ENCODE assay signal across 8 cellular contexts in the genomic region with DNA sequence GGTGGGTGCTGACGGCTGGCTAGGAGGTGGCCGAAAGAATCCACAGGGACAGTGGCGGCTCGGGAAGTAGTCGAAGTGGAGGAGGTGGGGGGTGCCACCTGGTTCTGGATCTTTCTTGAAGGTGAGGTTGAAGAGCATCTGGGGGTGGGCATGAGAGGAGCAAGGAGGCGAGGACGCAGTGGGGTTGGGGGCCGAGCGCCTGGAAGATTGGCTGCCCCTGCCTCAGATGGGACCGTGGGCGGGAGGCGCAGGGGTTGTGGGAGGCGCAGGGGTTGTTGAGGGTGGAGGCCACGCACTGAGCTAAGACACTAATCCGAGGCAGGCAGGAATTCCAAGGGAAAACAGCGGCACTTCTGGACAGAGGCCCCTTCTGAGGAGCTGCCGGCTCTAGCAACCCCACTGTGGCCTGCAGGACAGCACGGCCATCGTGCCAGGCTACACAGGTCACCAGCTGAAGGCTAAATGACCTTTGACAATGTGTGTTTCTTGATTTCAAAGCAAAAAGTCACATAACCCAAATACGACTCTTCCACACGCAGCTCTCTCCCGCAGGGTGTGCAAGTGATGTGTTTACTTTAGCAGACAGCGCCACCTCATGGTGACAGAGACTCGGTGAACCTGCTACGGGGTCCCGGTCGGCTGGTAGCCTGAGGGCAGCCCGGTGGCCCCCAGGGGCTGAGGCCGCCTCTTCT. TPM values are rescaled to one million over a fixed set of nuclear protein-coding genes. Genes with fewer than 3 reads are reported as not detected.
DNase-seq lines count a peak whose midpoint lies in the region; ATAC-seq and TF ChIP-seq lines count a peak whose summit lies in the region.

No MANE protein-coding gene starts in this region.

- TF ChIP-seq CTCF in NB4 (IDR thresholded peaks at IDR 0.05; ENCODE audit: low read depth, low read length): peak; percentile 48
- peak; percentile 34 for TF ChIP-seq CTCF in SU-DHL-6 (IDR thresholded peaks at IDR 0.05; ENCODE audit: insufficient read depth, low read length, poor library complexity, severe bottlenecking)

- no peak overlapping the region for H3K4me3 Mint-ChIP-seq in activated naive CD8-positive, alpha-beta T cell treated with anti-CD3 and anti-CD28 coated beads, Interleukin-2, amount 50 U/mL, for 24 hours

- H3K9me3 ChIP-seq in SU-DHL-6 (ENCODE audit: insufficient read depth, low read length): no peaks in the 10 kb centered on the region

- no peaks in the 10 kb centered on the region for H3K9me3 Mint-ChIP-seq in activated naive CD8-positive, alpha-beta T cell treated with anti-CD3 and anti-CD28 coated beads, Interleukin-2, amount 50 U/mL, for 24 hours

- ATAC-seq in activated naive CD8-positive, alpha-beta T cell treated with anti-CD3 and anti-CD28 coated beads, Interleukin-2, amount 50 U/mL, for 24 hours: peak; percentile 92
- ATAC-seq in left cardiac atrium (peak; percentile 89 to 93), HG03432 (IDR thresholded peaks at IDR 0.05; ENCODE audit: unreplicated experiment) (no peak)

- no peaks in the 10 kb centered on the region for H3K79me2 ChIP-seq in SU-DHL-6 (ENCODE audit: insufficient read depth, low read length)

- intact Hi-C loops in left cardiac atrium (cut with DNase I): loop anchor here in 1 of 2 donors (5.0 kb wide), 1 partner anchor 35 kb away; no protein-coding TSS in a partner anchor

- H3K9ac ChIP-seq in SU-DHL-6 (ENCODE audit: low read length): no peak overlapping the region

- H3K4me3 ChIP-seq in NB4 (ENCODE audit: low read depth, low read length): no peak overlapping the region
- no peak overlapping the region for H3K4me3 ChIP-seq in SU-DHL-6 (ENCODE audit: insufficient read depth, low read length, poor library complexity, severe bottlenecking)

- DNase-seq in DMS79 treated with DMSO at 0.1 percent for 48 hours (lab: John Stamatoyannopoulos, UW): peak; percentile 17
- peak; percentile 79 for DNase-seq in NB4 (ENCODE audit: low read depth)
- DNase-seq in activated naive CD8-positive, alpha-beta T cell treated with anti-CD3 and anti-CD28 coated beads, Interleukin-2, amount 50 U/mL, for 24 hours: peak; percentile 83
- DNase-seq in left cardiac atrium: peak; percentile 85
- peak; percentile 71 for DNase-seq in renal cortical epithelial cell (ENCODE audit: low read depth)
- no peak for DNase-seq in DMS114 treated with DMSO at 0.1 percent for 48 hours (lab: John Stamatoyannopoulos, UW; ENCODE audit: unreplicated experiment)

- H3K27ac Mint-ChIP-seq in activated naive CD8-positive, alpha-beta T cell treated with anti-CD3 and anti-CD28 coated beads, Interleukin-2, amount 50 U/mL, for 24 hours: no peak overlapping the region

- H3K36me3 Mint-ChIP-seq in activated naive CD8-positive, alpha-beta T cell treated with anti-CD3 and anti-CD28 coated beads, Interleukin-2, amount 50 U/mL, for 24 hours (ENCODE audit: low read depth): no peaks in the 10 kb centered on the region

- no peak overlapping the region for H3K4me2 ChIP-seq in SU-DHL-6 (ENCODE audit: low read depth, low read length, poor library complexity, severe bottlenecking)

- H3K27me3 ChIP-seq in SU-DHL-6 (ENCODE audit: low read length): no peaks in the 10 kb centered on the region

- H3K27ac ChIP-seq in SU-DHL-6 (ENCODE audit: low read depth, low read length): no peak overlapping the region

- no peaks in the 10 kb centered on the region for H3K36me3 ChIP-seq in SU-DHL-6 (ENCODE audit: low read length)

- no peaks in the 10 kb centered on the region for H3K9me2 ChIP-seq in SU-DHL-6 (replicated peaks; ENCODE audit: insufficient read depth, low read length)

- H3K4me1 Mint-ChIP-seq in activated naive CD8-positive, alpha-beta T cell treated with anti-CD3 and anti-CD28 coated beads, Interleukin-2, amount 50 U/mL, for 24 hours: peaks cover 1% of the 10 kb centered on the region

- no peak for TF ChIP-seq POLR2A in NB4 (IDR thresholded peaks at IDR 0.05; ENCODE audit: extremely low read depth, insufficient read length)

- no peak overlapping the region for H2AFZ ChIP-seq in SU-DHL-6 (ENCODE audit: low read depth, low read length, severe bottlenecking)

- H4K20me1 ChIP-seq in SU-DHL-6 (ENCODE audit: low read depth, low read length): no peaks in the 10 kb centered on the region

- H3F3A ChIP-seq in SU-DHL-6 (ENCODE audit: insufficient read depth): no peaks in the 10 kb centered on the region

- H3K27me3 Mint-ChIP-seq in activated naive CD8-positive, alpha-beta T cell treated with anti-CD3 and anti-CD28 coated beads, Interleukin-2, amount 50 U/mL, for 24 hours: peaks cover 2% of the 10 kb centered on the region

RNA-seq across cellular contexts. Expression of gene RANBP3, which starts 44.1 kb away (rescaled TPM):
- total RNA-seq in left cardiac atrium (10 to 100 TPM; 44.7 to 52.7 TPM), renal cortical epithelial cell (28.3 and 78.8 TPM in 2 replicates)
